Comparison of ENCODE assay signal across 9 cellular contexts in genomic region chr9:128192601-128193371, GRCh38. TPM values are rescaled to one million over a fixed set of nuclear protein-coding genes. Genes with fewer than 3 reads are reported as not detected.
A peak's percentile ranks its signal among the peaks of the same experiment; 100 is the strongest.
DNase-seq lines count a peak whose midpoint lies in the region; ATAC-seq and TF ChIP-seq lines count a peak whose summit lies in the region.
"Had no signal": no experiment of that assay in that cellular context is flagged by ENCODE, and none has a peak within 500 bp of the region (broad histone marks: within the 10 kb centered on the region; RNA-seq: fewer than 3 reads in every experiment).

No MANE protein-coding gene starts in this region.

- ATAC-seq in HCT116 (peak; percentile 86), right cardiac atrium (peak; percentile 78 to 79), sciatic nerve (peak; percentile 75), GM18861 (IDR thresholded peaks at IDR 0.05; ENCODE audit: unreplicated experiment) (no peak), HG02870 (IDR thresholded peaks at IDR 0.05; ENCODE audit: unreplicated experiment) (no peak)

- H3K9me3 ChIP-seq in HCT116 (ENCODE audit: control insufficient read depth in 1 of 2, insufficient read depth in 1 of 2, low read depth in 1 of 2, low read length in 2 of 2) (no peaks in the 10 kb centered on the region), ascending aorta (no peaks in the 10 kb centered on the region), right cardiac atrium (ENCODE audit: control insufficient read depth, low read length) (no peaks in the 10 kb centered on the region)

- TF ChIP-seq POLR2A in HCT116 (IDR thresholded peaks at IDR 0.05; ENCODE audit: borderline replicate concordance, extremely low read depth, insufficient read depth, insufficient read length), result no peak

- TSS peak; percentile 27 for BruUV-seq in HCT116 (replicated peaks; lab: Mats Ljungman, UMichigan)

- no peak for TF ChIP-seq RAD21 in HCT116 (IDR thresholded peaks at IDR 0.05; ENCODE audit: low read depth)

- 10% methylated on average over 56 of the region's 56 CpGs for WGBS in right cardiac atrium

- H3K36me3 ChIP-seq in HCT116 (ENCODE audit: control insufficient read depth in 1 of 2, insufficient read depth in 2 of 2, low read length in 2 of 2), result peaks cover 2 to 4% of the 10 kb centered on the region in 2 experiments; a peak in 2 of 4 replicates
- H3K36me3 ChIP-seq in ascending aorta, result peaks cover 9 to 10% of the 10 kb centered on the region in 2 donors

- in situ Hi-C loops in Caki2 (cut with HindIII; ENCODE audit: low pct_unique_long_range_greater_than_20kb, low sequenced_read_pairs), result no loop called here

- RAD21 ChIA-PET in HCT116 (lab: Charles Lee; ENCODE audit: low non-redundant PET in 1 of 2, low total read pairs in 2 of 2, uncharacterized antibody in 2 of 2, unreplicated experiment in 2 of 2), result no interaction called here

- H3K4me3 ChIP-seq in HCT116 (replicated peaks in 1 of 2; ENCODE audit: low read depth in 1 of 2, low read length in 2 of 2), result peak overlapping the region; percentile 89 to 90
- H3K4me3 ChIP-seq in ascending aorta, result peak overlapping the region; percentile 69 to 97
- H3K4me3 ChIP-seq in right cardiac atrium (ENCODE audit: low read length), result peak overlapping the region; percentile 98

- H2AFZ ChIP-seq in HCT116 (ENCODE audit: low read depth, low read length, poor library complexity, severe bottlenecking), result no peak overlapping the region

- TF ChIP-seq CTCF in HCT116 (IDR thresholded peaks at IDR 0.05 in 2 of 3, conservative IDR thresholded peaks at IDR 0.05 in 1 of 3; ENCODE audit: borderline replicate concordance in 1 of 3, insufficient read depth in 1 of 3, low read depth in 2 of 3, low read length in 2 of 3) (no peak), ascending aorta (IDR thresholded peaks at IDR 0.05) (peak in 1 of 3 experiments; percentile 52)

- peak overlapping the region; percentile 90 for H3K4me2 ChIP-seq in HCT116 (ENCODE audit: low read length)

- H3K9ac ChIP-seq in HCT116 (ENCODE audit: low read length), result peak overlapping the region; percentile 97

- no peaks in the 10 kb centered on the region for H3K27me3 ChIP-seq in HCT116 (ENCODE audit: insufficient read depth, low read length)
- no peaks in the 10 kb centered on the region for H3K27me3 ChIP-seq in ascending aorta
- no peaks in the 10 kb centered on the region for H3K27me3 ChIP-seq in right cardiac atrium (ENCODE audit: control insufficient read depth, insufficient read depth)

- intact Hi-C loops in HCT116 (cut with micrococcal nuclease) (loop anchor here (10.0 kb wide), 1 partner anchor 152 kb away; the partner anchor contains the start of gene SLC27A4), ascending aorta (cut with DNase I) (loop anchor here (5.0 kb wide), 1 partner anchor 85 kb away; the partner anchor contains the start of genes GOLGA2 and SWI5), right cardiac atrium (cut with DNase I) (no loop called here), sciatic nerve (cut with DNase I) (no loop called here)

- H3K27ac ChIP-seq in HCT116 (ENCODE audit: low read depth, low read length) (peak overlapping the region; percentile 91), ascending aorta (peak overlapping the region; percentile 77), right cardiac atrium (ENCODE audit: low read length) (peak overlapping the region; percentile 74)

- POLR2A ChIA-PET in HCT116 (lab: Charles Lee), result interaction anchor here (0.5 to 1.3 kb wide), 5 partner anchors 26 to 475 kb away, joined by 3 to 5 read pairs (median 3); partner anchors contain the start of gene BBLN

- no peaks in the 10 kb centered on the region for H4K20me1 ChIP-seq in HCT116 (ENCODE audit: insufficient read depth)

- no peaks in the 10 kb centered on the region for H3K9me2 ChIP-seq in HCT116 (ENCODE audit: insufficient read depth)

- DNase-seq in Caki2 (ENCODE audit: low read depth) (peak; percentile 99), HCT116 (ENCODE audit: low read depth, low spot score) (peak; percentile 95), NCI-H748 (lab: John Stamatoyannopoulos, UW; ENCODE audit: unreplicated experiment) (peak; percentile 97), ascending aorta (ENCODE audit: low spot score in 2 of 2) (peak; percentile 62 to 91), right cardiac atrium (peak; percentile 80 to 89 (median 86)), sciatic nerve (ENCODE audit: low spot score) (peak; percentile 92)

- CTCF ChIA-PET in HCT116 (lab: Charles Lee), result interaction anchor here (1.0 to 1.7 kb wide), 2 partner anchors 9 to 11 kb away, joined by 4 to 5 read pairs; partner anchors contain the start of gene DNM1

- peaks cover 16 to 33% of the 10 kb centered on the region in 2 experiments for H3K4me1 ChIP-seq in HCT116 (ENCODE audit: control insufficient read depth in 1 of 2, insufficient read depth in 2 of 2, low read length in 2 of 2)
- peaks cover 0 to 13% of the 10 kb centered on the region in 2 donors for H3K4me1 ChIP-seq in ascending aorta
- peaks cover 2% of the 10 kb centered on the region for H3K4me1 ChIP-seq in right cardiac atrium (ENCODE audit: control insufficient read depth, insufficient read depth, low read length)

- H3K79me2 ChIP-seq in HCT116 (ENCODE audit: insufficient read depth, low read length), result peaks cover 20% of the 10 kb centered on the region

TF ChIP-seq in HCT116, 20 proteins besides CTCF, POLR2A, EP300 and RAD21:
- peak; percentile 60 for TF ChIP-seq POLR2AphosphoS5 (IDR thresholded peaks at IDR 0.05; ENCODE audit: low read depth, low read length)
- TF ChIP-seq SIN3A (IDR thresholded peaks at IDR 0.05; ENCODE audit: low read depth), result no peak
- peak; percentile 27 for TF ChIP-seq TCF7L2 (IDR thresholded peaks at IDR 0.05; ENCODE audit: borderline replicate concordance, extremely low read depth, insufficient read depth, insufficient read length)
- TF ChIP-seq YY1 (IDR thresholded peaks at IDR 0.05; ENCODE audit: extremely low read depth, insufficient replicate concordance, low read depth, low read length), result peak; percentile 38
TF ChIP-seq in HCT116: peak in this region for 3.

RNA-seq across cellular contexts. Expression of gene CIZ1, which starts 1.4 kb away (rescaled TPM):
- 25.6 and 27.7 TPM in 2 replicates for total RNA-seq in Caki2 (2014; rRNA removed; shearing (Covaris generic); ENCODE audit: low replicate concordance)
- total RNA-seq in HCT116 (2021; ENCODE audit: unreplicated experiment), result 144 TPM
- 132 and 147 TPM in 2 replicates for polyA plus RNA-seq in HCT116 (2012)
- 85.8 TPM for total RNA-seq in ascending aorta
- 10 to 100 TPM; 75.9 to 81.5 (median 81.0) TPM for total RNA-seq in right cardiac atrium
- polyA plus RNA-seq in right cardiac atrium, result 39.0 TPM
- 140 TPM for total RNA-seq in sciatic nerve

RNA-seq across cellular contexts. Expression of gene DNM1, which starts 10.4 kb away (rescaled TPM):
- total RNA-seq in Caki2 (2014; rRNA removed; shearing (Covaris generic); ENCODE audit: low replicate concordance), result 15.3 and 22.3 TPM in 2 replicates
- total RNA-seq in HCT116 (2021; ENCODE audit: unreplicated experiment), result 12.0 TPM
- 10.3 and 11.1 TPM in 2 replicates for polyA plus RNA-seq in HCT116 (2012)
- 31.9 TPM for total RNA-seq in ascending aorta
- 1 to 10 TPM; 4.4 to 7.4 (median 5.8) TPM for total RNA-seq in right cardiac atrium
- polyA plus RNA-seq in right cardiac atrium, result 6.0 TPM
- total RNA-seq in sciatic nerve, result 52.7 TPM

RNA-seq across cellular contexts. Expression of gene BBLN, which starts 32.7 kb away (rescaled TPM):
- 172 and 199 TPM in 2 replicates for total RNA-seq in Caki2 (2014; rRNA removed; shearing (Covaris generic); ENCODE audit: low replicate concordance)
- total RNA-seq in HCT116 (2021; ENCODE audit: unreplicated experiment), result 119 TPM
- polyA plus RNA-seq in HCT116 (2012), result 113 and 131 TPM in 2 replicates
- 389 TPM for total RNA-seq in ascending aorta
- total RNA-seq in right cardiac atrium, result 10 to 100 TPM; 41.6 to 58.0 (median 49.1) TPM
- polyA plus RNA-seq in right cardiac atrium, result 138 TPM
- total RNA-seq in sciatic nerve, result 42.1 TPM

RNA-seq across cellular contexts. Expression of gene LCN2, which starts 43.5 kb away (rescaled TPM):
- total RNA-seq in Caki2 (2014; rRNA removed; shearing (Covaris generic); ENCODE audit: low replicate concordance), result 2.2 TPM in 1 of 2 replicates, not detected in the other
- total RNA-seq in HCT116 (2021; ENCODE audit: unreplicated experiment) (9.2 TPM), ascending aorta (not detected), right cardiac atrium (not detected), sciatic nerve (6.0 TPM)
- polyA plus RNA-seq in HCT116 (2012), result 99.1 and 318 TPM in 2 replicates
- 0.16 TPM for polyA plus RNA-seq in right cardiac atrium
- total RNA-seq: T-helper 2 cell treated with Interferon-gamma antibody and Interleukin-4, amounts not matched to agents 100 ng/mL and 5 ng/mL, for 36 hours had no signal

Comparison
In these comparisons a context has a peak if more than half of its experiments do, and no peak if none do; other contexts are left out.
1. ATAC-seq: peak in HCT116 (single experiment), right cardiac atrium (2 of 2) and sciatic nerve (single experiment); none in GM18861 (single experiment) and HG02870 (single experiment).
2. intact Hi-C loops: an anchor here in HCT116 (10.0 kb wide) and ascending aorta (5.0 kb wide); none called in right cardiac atrium and sciatic nerve.
3. Peak in every context shown above with its lines, with median percentiles within 50 percentile points of each other: DNase-seq, H3K27ac ChIP-seq and H3K4me3 ChIP-seq.